ENCODE assay signal across 12 cellular contexts in the genomic region with DNA sequence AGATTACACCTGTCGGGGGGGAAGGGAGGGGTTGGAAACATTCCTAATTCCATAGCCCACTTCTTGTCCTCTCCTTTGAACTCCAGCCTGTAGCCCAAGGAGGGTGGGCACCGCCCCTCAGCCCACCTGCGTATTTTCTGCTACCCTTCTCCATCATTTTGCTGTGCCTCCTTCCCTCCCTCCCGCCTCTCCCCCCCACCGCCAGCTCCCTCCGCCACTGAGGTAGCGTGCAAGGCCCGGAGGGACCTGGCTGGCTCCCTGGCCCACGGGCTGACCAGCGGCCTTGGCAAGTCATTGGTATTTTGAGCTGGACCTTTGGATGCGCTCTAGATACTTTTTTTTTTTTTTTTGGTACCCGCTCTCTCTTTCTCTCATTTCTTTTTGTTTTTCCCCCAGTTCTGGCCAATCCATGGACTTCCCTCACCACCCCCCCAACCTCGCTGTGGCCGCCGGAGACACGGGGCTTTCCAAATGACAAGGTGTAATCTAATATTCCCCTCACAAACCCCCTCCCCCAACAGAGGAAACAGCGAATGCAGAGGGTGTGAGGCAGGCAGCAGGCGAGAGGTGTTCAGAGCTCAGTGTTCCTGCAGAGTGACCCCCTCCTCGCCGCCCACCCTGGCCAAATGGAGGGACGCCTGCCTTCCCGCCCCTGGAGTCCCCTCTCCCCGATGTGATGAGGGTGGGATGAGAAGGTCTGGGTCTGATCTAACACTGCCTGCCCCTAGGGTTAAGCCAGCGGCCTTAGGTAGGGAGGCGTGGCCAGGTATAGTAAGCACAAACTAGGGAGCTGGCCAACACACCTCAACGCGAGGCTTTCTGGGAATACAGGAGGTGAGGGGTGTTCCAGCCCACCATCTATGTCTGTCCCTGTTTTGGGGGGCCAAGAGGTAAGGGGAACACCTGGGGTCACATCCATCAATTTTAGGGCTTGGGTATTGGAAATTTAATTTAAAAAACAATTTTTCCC.
"Had no signal": no experiment of that assay in that cellular context is flagged by ENCODE, and none has a peak within 500 bp of the region (broad histone marks: within the 10 kb centered on the region; RNA-seq: fewer than 3 reads in every experiment).

No MANE protein-coding gene starts in this region.

- H3K27me3 ChIP-seq: ascending aorta, breast epithelium, upper lobe of left lung had no signal

- DNase-seq: activated naive CD4-positive, alpha-beta T cell treated with anti-CD3 and anti-CD28 coated beads for 36 hours; activated naive CD8-positive, alpha-beta T cell treated with anti-CD3 and anti-CD28 coated beads, Interleukin-2, amount 50 U/mL, for 24 hours; activated T-cell treated with anti-CD3 and anti-CD28 coated beads for 4 hours; effector memory CD8-positive, alpha-beta T cell; head of caudate nucleus; left ventricle myocardium superior; occipital lobe; stimulated activated naive CD8-positive, alpha-beta T cell treated with anti-CD3 and anti-CD28 coated beads, Interleukin-15, amount 100 ng/mL, for 72 hours; upper lobe of left lung had no signal

- H3K4me1 ChIP-seq: breast epithelium, upper lobe of left lung had no signal

- H3K4me3 ChIP-seq: breast epithelium, skin epidermis, upper lobe of left lung had no signal

- H3K27ac ChIP-seq: breast epithelium, skin epidermis, upper lobe of left lung had no signal
